14 cellular contexts compared by ENCODE assay signal in the genomic region with DNA sequence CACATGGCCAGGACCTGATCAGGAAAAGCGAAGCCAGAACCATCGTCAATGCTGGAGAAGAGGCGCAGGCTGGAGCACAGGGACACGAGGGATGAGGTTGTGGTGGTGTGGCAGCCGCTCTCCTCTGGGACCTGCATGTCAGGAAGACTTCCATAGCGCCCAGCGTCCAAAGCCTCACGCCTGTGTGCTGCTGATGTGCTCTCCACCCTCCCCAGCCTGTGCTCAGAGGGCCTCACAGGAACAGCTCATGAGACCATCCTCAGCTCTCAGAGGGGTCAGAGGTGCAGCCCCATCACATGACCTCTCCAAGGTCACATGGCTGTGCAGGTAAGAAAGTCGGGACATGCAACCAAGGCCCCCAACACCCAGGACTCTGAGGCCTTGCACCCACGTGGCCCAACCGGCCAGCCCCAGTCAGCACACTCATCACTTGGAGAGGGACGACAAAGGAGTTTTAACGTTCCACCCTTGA.
"Had no signal": no experiment of that assay in that cellular context is flagged by ENCODE, and none has a peak within 500 bp of the region (broad histone marks: within the 10 kb centered on the region; RNA-seq: fewer than 3 reads in every experiment).

No MANE protein-coding gene starts in this region.

- DNase-seq: colonic mucosa; effector CD4-positive, alpha-beta T cell; endodermal cell; foreskin melanocyte; mammary epithelial cell; naive thymus-derived CD4-positive, alpha-beta T cell; nucleus accumbens; spleen; stimulated activated CD4-positive, alpha-beta T cell treated with anti-CD3 and anti-CD28 coated beads, Interleukin-2, amount 100 ng/mL, for 24 hours; stimulated activated CD4-positive, alpha-beta T cell treated with anti-CD3 and anti-CD28 coated beads, Interleukin-4, amount 100 ng/mL, for 4 hours; stimulated activated naive B cell treated with anti-CD40 and anti-IgM and Interleukin-4, amounts not matched to agents 10 μg/mL and 1 μg/mL and 100 μg/mL, for 72 hours; stimulated activated naive CD8-positive, alpha-beta T cell treated with anti-CD3 and anti-CD28 coated beads, Interleukin-15, amount 100 ng/mL, for 72 hours; testis had no signal

- H3K9me3 Mint-ChIP-seq: endodermal cell; naive thymus-derived CD4-positive, alpha-beta T cell; stimulated activated naive B cell treated with anti-CD40 and anti-IgM and Interleukin-4, amounts not matched to agents 10 μg/mL and 1 μg/mL and 100 μg/mL, for 72 hours; stimulated activated naive CD8-positive, alpha-beta T cell treated with anti-CD3 and anti-CD28 coated beads, Interleukin-15, amount 100 ng/mL, for 72 hours had no signal

- H3K36me3 Mint-ChIP-seq: stimulated activated naive B cell treated with anti-CD40 and anti-IgM and Interleukin-4, amounts not matched to agents 10 μg/mL and 1 μg/mL and 100 μg/mL, for 72 hours had no signal

- H3K27ac Mint-ChIP-seq: endodermal cell; naive thymus-derived CD4-positive, alpha-beta T cell had no signal

- ATAC-seq: naive thymus-derived CD4-positive, alpha-beta T cell; sciatic nerve; stimulated activated naive B cell treated with anti-CD40 and anti-IgM and Interleukin-4, amounts not matched to agents 10 μg/mL and 1 μg/mL and 100 μg/mL, for 72 hours; stimulated activated naive CD8-positive, alpha-beta T cell treated with anti-CD3 and anti-CD28 coated beads, Interleukin-15, amount 100 ng/mL, for 72 hours had no signal

- H3K27me3 Mint-ChIP-seq: naive thymus-derived CD4-positive, alpha-beta T cell; stimulated activated naive CD8-positive, alpha-beta T cell treated with anti-CD3 and anti-CD28 coated beads, Interleukin-15, amount 100 ng/mL, for 72 hours had no signal

- H3K4me1 Mint-ChIP-seq: endodermal cell; naive thymus-derived CD4-positive, alpha-beta T cell; stimulated activated naive B cell treated with anti-CD40 and anti-IgM and Interleukin-4, amounts not matched to agents 10 μg/mL and 1 μg/mL and 100 μg/mL, for 72 hours; stimulated activated naive CD8-positive, alpha-beta T cell treated with anti-CD3 and anti-CD28 coated beads, Interleukin-15, amount 100 ng/mL, for 72 hours had no signal

- H3K4me3 Mint-ChIP-seq: endodermal cell; naive thymus-derived CD4-positive, alpha-beta T cell; stimulated activated naive B cell treated with anti-CD40 and anti-IgM and Interleukin-4, amounts not matched to agents 10 μg/mL and 1 μg/mL and 100 μg/mL, for 72 hours; stimulated activated naive CD8-positive, alpha-beta T cell treated with anti-CD3 and anti-CD28 coated beads, Interleukin-15, amount 100 ng/mL, for 72 hours had no signal
